In genomic region chr6:168301648-168302398, GRCh38 we compare ENCODE assay signal across 1 cellular context.
TF ChIP-seq lines count a peak whose summit lies in the region.

No MANE protein-coding gene starts in this region.

TF ChIP-seq in HepG2, 621 proteins besides CTCF, POLR2A, EP300 and RAD21 (continued from another document and continues in another):
- TF ChIP-seq GPBP1L1 (CRISPR knock-in tag; IDR thresholded peaks at IDR 0.05) (no peak), ZNF546 (CRISPR knock-in tag; conservative IDR thresholded peaks at IDR 0.05) (0 out of 2 replicates have a peak, but pooled peaks have one; percentile 47), ZNF598 (CRISPR knock-in tag; IDR thresholded peaks at IDR 0.05; ENCODE audit: borderline replicate concordance) (0 out of 2 replicates have a peak, but pooled peaks have one; percentile 41), KLF13 (CRISPR knock-in tag; IDR thresholded peaks at IDR 0.05) (no peak), ZBTB20 (CRISPR knock-in tag; IDR thresholded peaks at IDR 0.05; ENCODE audit: borderline replicate concordance, low read depth) (peak; percentile 10; the same call in 1 of the 2 replicates), STAG1 (CRISPR knock-in tag; IDR thresholded peaks at IDR 0.05) (peak; percentile 20), ZNF451 (CRISPR knock-in tag; IDR thresholded peaks at IDR 0.05) (no peak), ZNF280D (CRISPR knock-in tag; IDR thresholded peaks at IDR 0.05) (0 out of 2 replicates have a peak, but pooled peaks have one; percentile 5), ZBED4 (CRISPR knock-in tag; IDR thresholded peaks at IDR 0.05; ENCODE audit: borderline replicate concordance) (peak; percentile 72; the same call in 1 of the 2 replicates), MBD4 (IDR thresholded peaks at IDR 0.05; ENCODE audit: borderline replicate concordance, low read length) (no peak), ELF1 (CRISPR knock-in tag; IDR thresholded peaks at IDR 0.05) (no peak; the same call in 1 of the 2 replicates), PAXIP1 (CRISPR knock-in tag; conservative IDR thresholded peaks at IDR 0.05) (peak; percentile 84), ZBTB3 (CRISPR knock-in tag; IDR thresholded peaks at IDR 0.05; ENCODE audit: borderline replicate concordance, low read depth) (0 out of 2 replicates have a peak, but pooled peaks have one; percentile 23), U2AF2 (IDR thresholded peaks at IDR 0.05; ENCODE audit: low read depth, low read length) (no peak), ZNF317 (CRISPR knock-in tag; IDR thresholded peaks at IDR 0.05) (peak; percentile 84; the same call in 1 of the 2 replicates), ZNF367 (CRISPR knock-in tag; IDR thresholded peaks at IDR 0.05; ENCODE audit: borderline replicate concordance) (no peak), KLF6 (CRISPR knock-in tag; IDR thresholded peaks at IDR 0.05) (peak; percentile 71; the same call in 1 of the 2 replicates), AGO2 (optimal IDR thresholded peaks at IDR 0.05; ENCODE audit: low read depth, low read length) (no peak), SMAD9 (CRISPR knock-in tag; IDR thresholded peaks at IDR 0.05) (0 out of 2 replicates have a peak, but pooled peaks have one; percentile 62), HDAC1 (CRISPR knock-in tag; IDR thresholded peaks at IDR 0.05) (peak; percentile 75), ASH2L (IDR thresholded peaks at IDR 0.05; ENCODE audit: insufficient read length, low read depth, low read length) (peak; percentile 65), ZNF547 (CRISPR knock-in tag; IDR thresholded peaks at IDR 0.05) (no peak), RARA (CRISPR knock-in tag; IDR thresholded peaks at IDR 0.05) (peak; percentile 85), SRF (IDR thresholded peaks at IDR 0.05; ENCODE audit: low read depth, low read length) (no peak), DMAP1 (CRISPR knock-in tag; IDR thresholded peaks at IDR 0.05) (no peak), ZNF577 (CRISPR knock-in tag; IDR thresholded peaks at IDR 0.05; ENCODE audit: borderline replicate concordance, low read depth) (no peak), RBM22 (optimal IDR thresholded peaks at IDR 0.05; ENCODE audit: low read length) (no peak), ETS1 (CRISPR knock-in tag; IDR thresholded peaks at IDR 0.05) (no peak), ADNP (CRISPR knock-in tag; IDR thresholded peaks at IDR 0.05) (no peak), ZNF275 (CRISPR knock-in tag; IDR thresholded peaks at IDR 0.05; ENCODE audit: borderline replicate concordance) (peak; percentile 62; the same call in 1 of the 2 replicates), SNAPC2 (CRISPR knock-in tag; IDR thresholded peaks at IDR 0.05) (no peak)
- TF ChIP-seq, protein P1, sequence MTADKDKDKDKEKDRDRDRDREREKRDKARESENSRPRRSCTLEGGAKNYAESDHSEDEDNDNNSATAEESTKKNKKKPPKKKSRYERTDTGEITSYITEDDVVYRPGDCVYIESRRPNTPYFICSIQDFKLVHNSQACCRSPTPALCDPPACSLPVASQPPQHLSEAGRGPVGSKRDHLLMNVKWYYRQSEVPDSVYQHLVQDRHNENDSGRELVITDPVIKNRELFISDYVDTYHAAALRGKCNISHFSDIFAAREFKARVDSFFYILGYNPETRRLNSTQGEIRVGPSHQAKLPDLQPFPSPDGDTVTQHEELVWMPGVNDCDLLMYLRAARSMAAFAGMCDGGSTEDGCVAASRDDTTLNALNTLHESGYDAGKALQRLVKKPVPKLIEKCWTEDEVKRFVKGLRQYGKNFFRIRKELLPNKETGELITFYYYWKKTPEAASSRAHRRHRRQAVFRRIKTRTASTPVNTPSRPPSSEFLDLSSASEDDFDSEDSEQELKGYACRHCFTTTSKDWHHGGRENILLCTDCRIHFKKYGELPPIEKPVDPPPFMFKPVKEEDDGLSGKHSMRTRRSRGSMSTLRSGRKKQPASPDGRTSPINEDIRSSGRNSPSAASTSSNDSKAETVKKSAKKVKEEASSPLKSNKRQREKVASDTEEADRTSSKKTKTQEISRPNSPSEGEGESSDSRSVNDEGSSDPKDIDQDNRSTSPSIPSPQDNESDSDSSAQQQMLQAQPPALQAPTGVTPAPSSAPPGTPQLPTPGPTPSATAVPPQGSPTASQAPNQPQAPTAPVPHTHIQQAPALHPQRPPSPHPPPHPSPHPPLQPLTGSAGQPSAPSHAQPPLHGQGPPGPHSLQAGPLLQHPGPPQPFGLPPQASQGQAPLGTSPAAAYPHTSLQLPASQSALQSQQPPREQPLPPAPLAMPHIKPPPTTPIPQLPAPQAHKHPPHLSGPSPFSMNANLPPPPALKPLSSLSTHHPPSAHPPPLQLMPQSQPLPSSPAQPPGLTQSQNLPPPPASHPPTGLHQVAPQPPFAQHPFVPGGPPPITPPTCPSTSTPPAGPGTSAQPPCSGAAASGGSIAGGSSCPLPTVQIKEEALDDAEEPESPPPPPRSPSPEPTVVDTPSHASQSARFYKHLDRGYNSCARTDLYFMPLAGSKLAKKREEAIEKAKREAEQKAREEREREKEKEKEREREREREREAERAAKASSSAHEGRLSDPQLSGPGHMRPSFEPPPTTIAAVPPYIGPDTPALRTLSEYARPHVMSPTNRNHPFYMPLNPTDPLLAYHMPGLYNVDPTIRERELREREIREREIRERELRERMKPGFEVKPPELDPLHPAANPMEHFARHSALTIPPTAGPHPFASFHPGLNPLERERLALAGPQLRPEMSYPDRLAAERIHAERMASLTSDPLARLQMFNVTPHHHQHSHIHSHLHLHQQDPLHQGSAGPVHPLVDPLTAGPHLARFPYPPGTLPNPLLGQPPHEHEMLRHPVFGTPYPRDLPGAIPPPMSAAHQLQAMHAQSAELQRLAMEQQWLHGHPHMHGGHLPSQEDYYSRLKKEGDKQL (CRISPR knock-in tag; IDR thresholded peaks at IDR 0.05; ENCODE audit: low read depth): peak; percentile 28; the same call in 1 of the 2 replicates
- TF ChIP-seq, protein P2, sequence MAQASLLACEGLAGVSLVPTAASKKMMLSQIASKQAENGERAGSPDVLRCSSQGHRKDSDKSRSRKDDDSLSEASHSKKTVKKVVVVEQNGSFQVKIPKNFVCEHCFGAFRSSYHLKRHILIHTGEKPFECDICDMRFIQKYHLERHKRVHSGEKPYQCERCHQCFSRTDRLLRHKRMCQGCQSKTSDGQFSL (CRISPR knock-in tag; IDR thresholded peaks at IDR 0.05): no peak
